ENCODE assay signal across 8 cellular contexts in the genomic region with DNA sequence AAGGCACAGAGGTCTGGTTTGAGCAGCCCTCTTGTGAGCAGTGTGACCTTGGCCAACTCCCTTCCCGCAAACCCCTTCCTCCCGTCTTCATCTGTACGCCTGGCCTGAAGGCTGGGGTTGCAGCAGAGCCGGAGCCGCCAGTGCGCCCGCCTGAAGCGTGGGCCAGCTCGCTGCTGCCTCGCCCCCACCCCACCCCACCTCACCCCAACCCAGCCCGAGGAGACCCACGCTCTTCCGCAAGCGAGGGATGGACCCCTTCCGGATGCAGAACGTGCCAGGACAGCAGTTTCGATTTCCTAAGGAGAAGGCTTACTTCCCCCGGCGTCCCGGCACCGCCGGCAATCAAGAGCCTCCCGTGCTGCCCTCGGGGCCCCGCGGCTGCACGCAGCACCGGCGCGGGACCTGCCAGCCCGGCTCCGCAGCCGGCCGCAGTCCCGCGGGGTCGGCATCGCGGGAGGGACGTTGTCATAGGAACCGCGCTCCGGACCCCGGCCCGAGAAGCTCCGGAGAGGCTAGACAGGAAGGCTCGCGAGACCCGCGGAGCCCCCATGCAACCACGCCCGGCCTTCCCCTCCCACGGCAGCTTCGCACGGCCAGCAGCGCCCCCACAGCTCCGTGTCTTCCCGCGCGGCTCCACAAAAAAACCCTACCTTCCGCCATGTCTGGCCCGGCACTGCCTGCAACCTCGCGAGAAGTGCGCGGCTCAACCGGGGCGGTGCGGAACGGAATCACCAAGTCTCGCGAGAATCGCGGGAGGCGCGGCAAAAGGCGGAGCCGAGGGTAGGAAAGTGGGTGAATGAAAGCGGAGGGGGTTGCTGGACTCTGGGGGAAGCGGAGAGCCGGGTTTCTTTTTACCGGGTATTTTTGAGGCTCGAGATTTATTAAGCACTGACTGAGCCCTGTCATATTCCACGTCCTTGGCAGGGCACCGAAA. TPM values are rescaled to one million over a fixed set of nuclear protein-coding genes. Genes with fewer than 3 reads are reported as not detected.
DNase-seq lines count a peak whose midpoint lies in the region; ATAC-seq lines count a peak whose summit lies in the region.

A gene with protein sequence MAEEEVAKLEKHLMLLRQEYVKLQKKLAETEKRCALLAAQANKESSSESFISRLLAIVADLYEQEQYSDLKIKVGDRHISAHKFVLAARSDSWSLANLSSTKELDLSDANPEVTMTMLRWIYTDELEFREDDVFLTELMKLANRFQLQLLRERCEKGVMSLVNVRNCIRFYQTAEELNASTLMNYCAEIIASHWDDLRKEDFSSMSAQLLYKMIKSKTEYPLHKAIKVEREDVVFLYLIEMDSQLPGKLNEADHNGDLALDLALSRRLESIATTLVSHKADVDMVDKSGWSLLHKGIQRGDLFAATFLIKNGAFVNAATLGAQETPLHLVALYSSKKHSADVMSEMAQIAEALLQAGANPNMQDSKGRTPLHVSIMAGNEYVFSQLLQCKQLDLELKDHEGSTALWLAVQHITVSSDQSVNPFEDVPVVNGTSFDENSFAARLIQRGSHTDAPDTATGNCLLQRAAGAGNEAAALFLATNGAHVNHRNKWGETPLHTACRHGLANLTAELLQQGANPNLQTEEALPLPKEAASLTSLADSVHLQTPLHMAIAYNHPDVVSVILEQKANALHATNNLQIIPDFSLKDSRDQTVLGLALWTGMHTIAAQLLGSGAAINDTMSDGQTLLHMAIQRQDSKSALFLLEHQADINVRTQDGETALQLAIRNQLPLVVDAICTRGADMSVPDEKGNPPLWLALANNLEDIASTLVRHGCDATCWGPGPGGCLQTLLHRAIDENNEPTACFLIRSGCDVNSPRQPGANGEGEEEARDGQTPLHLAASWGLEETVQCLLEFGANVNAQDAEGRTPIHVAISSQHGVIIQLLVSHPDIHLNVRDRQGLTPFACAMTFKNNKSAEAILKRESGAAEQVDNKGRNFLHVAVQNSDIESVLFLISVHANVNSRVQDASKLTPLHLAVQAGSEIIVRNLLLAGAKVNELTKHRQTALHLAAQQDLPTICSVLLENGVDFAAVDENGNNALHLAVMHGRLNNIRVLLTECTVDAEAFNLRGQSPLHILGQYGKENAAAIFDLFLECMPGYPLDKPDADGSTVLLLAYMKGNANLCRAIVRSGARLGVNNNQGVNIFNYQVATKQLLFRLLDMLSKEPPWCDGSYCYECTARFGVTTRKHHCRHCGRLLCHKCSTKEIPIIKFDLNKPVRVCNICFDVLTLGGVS (minus strand): TSS at position 698 of the 934 bp plus-strand sequence. CDS start 38 bp downstream, at position 660.

- peak within 1 kb of the TSS; percentile 87 for H3K27ac ChIP-seq in CD4-positive, alpha-beta memory T cell (ENCODE audit: low read depth, low read length)
- H3K27ac ChIP-seq in effector memory CD4-positive, alpha-beta T cell (ENCODE audit: insufficient read depth, low read length, poor library complexity, severe bottlenecking), result peak within 1 kb of the TSS; percentile 84

- ATAC-seq in GM19467 (IDR thresholded peaks at IDR 0.05; ENCODE audit: unreplicated experiment), result peak; percentile 79

- H3K27me3 ChIP-seq in CD4-positive, alpha-beta memory T cell (ENCODE audit: insufficient read depth, low read length), result no peaks in the 10 kb centered on the region
- no peaks in the 10 kb centered on the region for H3K27me3 ChIP-seq in effector memory CD4-positive, alpha-beta T cell (replicated peaks; ENCODE audit: control insufficient read depth, insufficient read depth, low read length, poor library complexity, severe bottlenecking)

- peak; percentile 96 to 99 (median 98) for DNase-seq in CD4-positive, alpha-beta memory T cell
- DNase-seq in HT1080 (ENCODE audit: low read depth) (peak; percentile 89), NOMO-1 (lab: John Stamatoyannopoulos, UW; ENCODE audit: unreplicated experiment in 2 of 2) (peak; percentile 90 to 95), medulla oblongata (ENCODE audit: extremely low spot score) (peak; percentile 98)
- peak; percentile 94 to 97 (median 97) for DNase-seq in effector memory CD4-positive, alpha-beta T cell
- peak; percentile 94 to 98 (median 98) for DNase-seq in stimulated activated CD4-positive, alpha-beta T cell treated with anti-CD3 and anti-CD28 coated beads, TNF-alpha, amount 100 ng/mL, for 48 hours (ENCODE audit: low read depth in 3 of 3)

- H3K36me3 Mint-ChIP-seq in CD4-positive, alpha-beta memory T cell, result peaks cover 5 to 21% of the 10 kb centered on the region in 2 donors

- CTCF ChIA-PET in CD4-positive, alpha-beta memory T cell (lab: Charles Lee; ENCODE audit: partially characterized antibody), result interaction anchor here (1.7 to 5.2 kb wide), 2 partner anchors 13 to 48 kb away, joined by 7 to 36 read pairs; no protein-coding TSS in a partner anchor
- CTCF ChIA-PET in activated CD8-positive, alpha-beta memory T cell treated with anti-CD3 and anti-CD28 coated beads for 36 hours (lab: Charles Lee), result interaction anchor here (0.9 kb wide), 1 partner anchor 13 kb away, joined by 3 read pairs; no protein-coding TSS in a partner anchor

- peaks cover 32 to 50% (median 39%) of the 10 kb centered on the region in 4 donors for H3K4me1 Mint-ChIP-seq in CD4-positive, alpha-beta memory T cell

- peak within 1 kb of the TSS; percentile 91 to 98 (median 94) for H3K4me3 Mint-ChIP-seq in CD4-positive, alpha-beta memory T cell

- H3K9me3 ChIP-seq in CD4-positive, alpha-beta memory T cell (ENCODE audit: control insufficient read depth in 1 of 2, low read length in 2 of 2), result no peaks in the 10 kb centered on the region
- H3K9me3 ChIP-seq in effector memory CD4-positive, alpha-beta T cell (ENCODE audit: control insufficient read depth, low read length), result no peaks in the 10 kb centered on the region

- intact Hi-C loops in CD4-positive, alpha-beta memory T cell (cut with micrococcal nuclease), result loop anchor here (1.0 to 5.0 kb wide), 2 partner anchors 46 to 103 kb away; a partner anchor contains a TSS

- peak within 1 kb of the TSS; percentile 74 to 86 for H3K4me3 ChIP-seq in CD4-positive, alpha-beta memory T cell (ENCODE audit: low read length in 2 of 2)
- H3K4me3 ChIP-seq in effector memory CD4-positive, alpha-beta T cell (ENCODE audit: insufficient read depth, low read depth, low read length, poor library complexity, severe bottlenecking), result peak within 1 kb of the TSS; percentile 94

- no peaks in the 10 kb centered on the region for H3K36me3 ChIP-seq in CD4-positive, alpha-beta memory T cell (ENCODE audit: insufficient read depth, low read length)
- peaks cover 11% of the 10 kb centered on the region for H3K36me3 ChIP-seq in effector memory CD4-positive, alpha-beta T cell (ENCODE audit: control insufficient read depth, insufficient read depth, low read length)

- no peaks in the 10 kb centered on the region for H3K27me3 Mint-ChIP-seq in CD4-positive, alpha-beta memory T cell

- no peaks in the 10 kb centered on the region for H3K9me3 Mint-ChIP-seq in CD4-positive, alpha-beta memory T cell

- peak within 1 kb of the TSS; percentile 91 to 97 (median 96) for H3K27ac Mint-ChIP-seq in CD4-positive, alpha-beta memory T cell

- peaks cover 37% of the 10 kb centered on the region for H3K4me1 ChIP-seq in CD4-positive, alpha-beta memory T cell (ENCODE audit: insufficient read depth, low read length)
- H3K4me1 ChIP-seq in effector memory CD4-positive, alpha-beta T cell (ENCODE audit: control insufficient read depth, insufficient read depth, low read length, poor library complexity, severe bottlenecking), result peaks cover 25% of the 10 kb centered on the region

- POLR2A ChIA-PET in CD4-positive, alpha-beta memory T cell (lab: Charles Lee; ENCODE audit: partially characterized antibody), result interaction anchor here (0.6 to 3.7 kb wide), 6 partner anchors 10 to 162 kb away, joined by 3 to 22 read pairs (median 3); a partner anchor contains a TSS
- POLR2A ChIA-PET in activated CD8-positive, alpha-beta memory T cell treated with anti-CD3 and anti-CD28 coated beads for 36 hours (lab: Charles Lee), result interaction anchor here (0.6 to 1.1 kb wide), 2 partner anchors 103 to 286 kb away, joined by 5 to 10 read pairs; a partner anchor contains a TSS

RNA-seq across cellular contexts. Expression of the gene that starts here (rescaled TPM):
- 10 to 100 TPM; 72.7 to 74.7 TPM for total RNA-seq in CD4-positive, alpha-beta memory T cell
- 10 to 100 TPM in 1 of 2 donors, 1 to 10 TPM in 1; 7.9 to 23.0 TPM for polyA plus RNA-seq in CD4-positive, alpha-beta memory T cell
- total RNA-seq in HT1080 (2014; rRNA removed; shearing (Covaris generic)), result 15.2 and 16.1 TPM in 2 replicates
- polyA plus RNA-seq in HT1080 (2015; cell fraction: cytosol; rRNA removed), result 13.3 and 18.8 TPM in 2 replicates
- 65.2 and 67.7 TPM in 2 replicates for polyA plus RNA-seq in HT1080 (2015; cell fraction: nucleus; rRNA removed)
- 10 to 100 TPM; 35.4 to 36.6 TPM for total RNA-seq in activated CD8-positive, alpha-beta memory T cell treated with anti-CD3 and anti-CD28 coated beads for 36 hours

Comparison
In these comparisons a context has a peak if more than half of its experiments do, and no peak if none do; other contexts are left out.
1. Peak in every context shown above with its lines: DNase-seq, ATAC-seq, H3K4me3 ChIP-seq and H3K27ac ChIP-seq.